In genomic region chr12:131828671-131829350, GRCh38 we compare ENCODE assay signal across 1 cellular context.
TF ChIP-seq lines count a peak whose summit lies in the region.

No MANE protein-coding gene starts in this region.

TF ChIP-seq in IMR-90, 13 proteins besides CTCF, POLR2A, EP300 and RAD21:
- TF ChIP-seq BHLHE40 (IDR thresholded peaks at IDR 0.05; ENCODE audit: low read depth, low read length): no peak
- TF ChIP-seq RFX5 (IDR thresholded peaks at IDR 0.05; ENCODE audit: low read depth, low read length): no peak
- no peak for TF ChIP-seq CEBPB (IDR thresholded peaks at IDR 0.05; ENCODE audit: low read depth, low read length)
- no peak for TF ChIP-seq RCOR1 (IDR thresholded peaks at IDR 0.05; ENCODE audit: insufficient replicate concordance, low read length)
- no peak for TF ChIP-seq USF2 (IDR thresholded peaks at IDR 0.05; ENCODE audit: low read depth, low read length)
TF ChIP-seq in IMR-90: peak in this region for 0.
